In genomic region chr21:36909901-36910561, GRCh38 we compare ENCODE assay signal across 11 cellular contexts. TPM values are rescaled to one million over a fixed set of nuclear protein-coding genes. Genes with fewer than 3 reads are reported as not detected.
DNase-seq lines count a peak whose midpoint lies in the region; ATAC-seq, FAIRE-seq and TF ChIP-seq lines count a peak whose summit lies in the region.
"Had no signal": no experiment of that assay in that cellular context is flagged by ENCODE, and none has a peak within 500 bp of the region (broad histone marks: within the 10 kb centered on the region; RNA-seq: fewer than 3 reads in every experiment).

No MANE protein-coding gene starts in this region.

- no peak overlapping the region for H2AFZ ChIP-seq in GM12878 (ENCODE audit: control insufficient read depth, low read depth, low read length)

- H3K79me2 ChIP-seq in GM12878 (ENCODE audit: control insufficient read depth, insufficient read depth, low read length) = no peaks in the 10 kb centered on the region

- CTCF ChIA-PET in GM12878 (lab: Yijun Ruan, JAX) (no interaction called here), WTC11 (lab: Charles Lee) (no interaction called here)

- 64% methylated on average over 16 of the region's 16 CpGs for WGBS in GM12878 (ENCODE audit: insufficient coverage, insufficient replicate concordance, low lambda C conversion rate, missing lambda C conversion rate)

- no peak overlapping the region for H3K4me3 Mint-ChIP-seq in WTC11

- H3K4me2 ChIP-seq in GM12878 (ENCODE audit: control insufficient read depth, insufficient read depth) = no peak overlapping the region

- H3K27me3 Mint-ChIP-seq in WTC11 (ENCODE audit: low read depth) = no peaks in the 10 kb centered on the region

- POLR2A ChIA-PET in GM12878 (lab: Charles Lee) = no interaction called here
- POLR2A ChIA-PET in WTC11 (lab: Charles Lee) = no interaction called here

- DNase-seq in NCI-H2029 (lab: John Stamatoyannopoulos, UW) (peak; percentile 18), NCI-H2029 treated with DMSO at 0.1 percent for 48 hours (lab: John Stamatoyannopoulos, UW) (no peak), MV-4-11 (lab: John Stamatoyannopoulos, UW) (peak; percentile 94), GM12878 (ENCODE audit: low read depth, low spot score) (no peak), non-pigmented ciliary epithelial cell (ENCODE audit: low read depth) (peak; percentile 95), WTC11 (ENCODE audit: low spot score) (no peak), T-helper 9 cell (no peak), NAMALWA (ENCODE audit: low spot score) (no peak)
- DNase-seq: kidney, NCI-H1417 had no signal

- in situ Hi-C loops in GM12878 (cut with MboI) = no loop called here

- intact Hi-C loops in GM12878 (cut with micrococcal nuclease; ENCODE audit: unreplicated experiment) = no loop called here

- peaks cover 7% of the 10 kb centered on the region for H3K9me3 Mint-ChIP-seq in WTC11

- H3K4me1 ChIP-seq in GM12878 (ENCODE audit: control insufficient read depth, insufficient read depth, low read length) = no peaks in the 10 kb centered on the region

- SMC1A ChIA-PET in GM12878 (lab: Charles Lee; ENCODE audit: uncharacterized antibody, unreplicated experiment) = interaction anchor here (0.6 kb wide), 1 partner anchor 74 kb away, joined by 3 read pairs; no protein-coding TSS in a partner anchor

- no peak for TF ChIP-seq RAD21 in GM12878 (IDR thresholded peaks at IDR 0.05; ENCODE audit: insufficient read depth, low read depth, low read length)

- no peak for TF ChIP-seq EP300 in GM12878 (IDR thresholded peaks at IDR 0.05; ENCODE audit: borderline replicate concordance in 1 of 2, control insufficient read depth in 1 of 2, low read depth in 2 of 2, low read length in 2 of 2)

- BruUV-seq in GM12878 (replicated peaks; lab: Mats Ljungman, UMichigan) = no TSS peak

- no peak overlapping the region for H3K9ac ChIP-seq in GM12878 (ENCODE audit: control insufficient read depth, insufficient read depth, low read length)

- H3K4me1 Mint-ChIP-seq in WTC11 = peaks cover 19% of the 10 kb centered on the region

- RAD21 ChIA-PET in GM12878 (lab: Charles Lee; ENCODE audit: unreplicated experiment) = no interaction called here

- H3K4me3 ChIP-seq in GM12878 = no peak overlapping the region

- no peaks in the 10 kb centered on the region for H3K36me3 Mint-ChIP-seq in WTC11

- no peaks in the 10 kb centered on the region; the same call in 1 of the 2 replicates for H4K20me1 ChIP-seq in GM12878 (ENCODE audit: control insufficient read depth, insufficient read depth)

- no peak for FAIRE-seq in GM12878 (lab: Jason Lieb, UNC)
- FAIRE-seq: A204.1, kidney had no signal

- TF ChIP-seq CTCF in GM12878 (IDR thresholded peaks at IDR 0.05 in 2 of 3, conservative IDR thresholded peaks at IDR 0.05 in 1 of 3; ENCODE audit: control insufficient read depth in 2 of 3, extremely low read depth in 1 of 3, insufficient read depth in 1 of 3, low read depth in 3 of 3, low read length in 3 of 3) (no peak), WTC11 (IDR thresholded peaks at IDR 0.05) (no peak)

- H3K27ac Mint-ChIP-seq in WTC11 = no peak overlapping the region

- ATAC-seq in GM12878 (no peak), WTC11 (no peak)

- no peak overlapping the region for H3K27ac ChIP-seq in GM12878 (ENCODE audit: control insufficient read depth, insufficient read depth)

- no peaks in the 10 kb centered on the region for H3K36me3 ChIP-seq in GM12878 (ENCODE audit: control insufficient read depth in 2 of 2, insufficient read depth in 2 of 2, low read length in 1 of 2)

- no peaks in the 10 kb centered on the region for H3K27me3 ChIP-seq in GM12878 (replicated peaks in 1 of 2; ENCODE audit: control insufficient read depth in 2 of 2, insufficient read depth in 2 of 2, low read length in 1 of 2)

- no peak for TF ChIP-seq POLR2A in GM12878 (IDR thresholded peaks at IDR 0.05; ENCODE audit: low read depth, low read length)

- no peaks in the 10 kb centered on the region for H3K9me3 ChIP-seq in GM12878 (replicated peaks; ENCODE audit: control insufficient read depth, insufficient read depth, low read length)

TF ChIP-seq in GM12878, 131 proteins besides CTCF, POLR2A, EP300 and RAD21:
- TF ChIP-seq KAT2A (conservative IDR thresholded peaks at IDR 0.05; ENCODE audit: control insufficient read depth, low read depth, low read length) = no peak
- TF ChIP-seq JUNB (IDR thresholded peaks at IDR 0.05) = peak; percentile 43

TF ChIP-seq in WTC11, 78 proteins besides CTCF, POLR2A, EP300 and RAD21:
- TF ChIP-seq ZNF425 (CRISPR knock-in tag; conservative IDR thresholded peaks at IDR 0.05) (no peak), ZMAT4 (CRISPR knock-in tag; IDR thresholded peaks at IDR 0.05) (no peak), NR2C2 (CRISPR knock-in tag; IDR thresholded peaks at IDR 0.05) (no peak), ZNF281 (CRISPR knock-in tag; IDR thresholded peaks at IDR 0.05) (no peak)

RNA-seq across cellular contexts. Expression of gene HLCS, which starts 56.4 kb away (rescaled TPM):
- 39.1 and 48.4 TPM in 2 replicates for total RNA-seq in GM12878 (2013; cell fraction: nucleolus; rRNA removed)
- total RNA-seq in GM12878 (2014; rRNA removed) = 9.7 and 12.8 TPM in 2 replicates
- 9.5 and 11.4 TPM in 2 replicates for total RNA-seq in GM12878 (2014; rRNA removed; fragmentation: Illumina TruSeq; extraction: Trizol)
- total RNA-seq in GM12878 (2021) = 11.9 and 13.3 TPM in 2 replicates
- 4.9 TPM for polyA plus RNA-seq in GM12878 (2011; ENCODE audit: low read depth)
- polyA plus RNA-seq in GM12878 (2011; rRNA removed) = 10.0 and 10.1 TPM in 2 replicates
- polyA plus RNA-seq in GM12878 (2011; cell fraction: cytosol; rRNA removed) = 6.2 and 7.1 TPM in 2 replicates
- 12.9 and 15.6 TPM in 2 replicates for polyA plus RNA-seq in GM12878 (2011; cell fraction: nucleus; rRNA removed)
- 5.0 and 5.3 TPM in 2 replicates for polyA plus RNA-seq in GM12878 (2012)
- 9.9 and 11.0 TPM in 2 replicates for polyA plus RNA-seq in GM12878 (2014; fragmentation: Illumina TruSeq; extraction: Trizol)
- 1 to 10 TPM; 1.5 to 1.8 TPM for polyA plus RNA-seq in GM12878 (2014; fragmentation: Nextera tagmentation; extraction: Ambion mirVana)
- 9.5 and 9.6 TPM in 2 replicates for polyA plus RNA-seq in GM12878 (2014; rRNA removed)
- 10 to 100 TPM in 1 of 2 experiments, 1 to 10 TPM in 1; 9.4 to 12.7 TPM for polyA plus RNA-seq in GM12878 (2016; fragmentation: Nextera tagmentation; extraction: Ambion mirVana)
- 13.1 and 20.6 TPM in 2 replicates for polyA minus RNA-seq in GM12878 (2011; rRNA and poly(A)+ RNA removed)
- polyA minus RNA-seq in GM12878 (2011; cell fraction: cytosol; rRNA and poly(A)+ RNA removed) = 3.5 and 3.7 TPM in 2 replicates
- polyA minus RNA-seq in GM12878 (2011; cell fraction: nucleus; rRNA and poly(A)+ RNA removed) = 11.6 and 15.7 TPM in 2 replicates
- total RNA-seq in WTC11 (2021) = 9.3 to 11.1 TPM (median 10.9 TPM) in 3 replicates

Comparison
In these comparisons a context has a peak if more than half of its experiments do, and no peak if none do; other contexts are left out.
1. DNase-seq: peak in NCI-H2029 (single experiment), MV-4-11 (single experiment) and non-pigmented ciliary epithelial cell (single experiment); none in NCI-H2029 treated with DMSO at 0.1 percent for 48 hours (single experiment), GM12878 (single experiment), WTC11 (single experiment), T-helper 9 cell (single experiment) and NAMALWA (single experiment).